Comparison of ENCODE assay signal across 8 cellular contexts in genomic region chr3:157089455-157090221, GRCh38.
DNase-seq lines count a peak whose midpoint lies in the region; ATAC-seq, FAIRE-seq and TF ChIP-seq lines count a peak whose summit lies in the region.

No MANE protein-coding gene starts in this region.

- TF ChIP-seq CTCF in coronary artery (IDR thresholded peaks at IDR 0.05) (no peak), transverse colon (IDR thresholded peaks at IDR 0.05) (no peak)

- H3K4me1 ChIP-seq in SJCRH30 (peaks cover 14% of the 10 kb centered on the region), transverse colon (peaks cover 30 to 42% (median 35%) of the 10 kb centered on the region in 4 donors)

- intact Hi-C loops in transverse colon (cut with DNase I; ENCODE audit: low total_unique reads) = loop anchor here (10.0 kb wide), 2 partner anchors 265 to 555 kb away; partner anchors contain the start of gene LEKR1

- H3K27me3 ChIP-seq in SJCRH30 (no peaks in the 10 kb centered on the region), transverse colon (no peaks in the 10 kb centered on the region)

- TF ChIP-seq EP300 in transverse colon (IDR thresholded peaks at IDR 0.05; ENCODE audit: low read depth) = peak; percentile 20

- no peaks in the 10 kb centered on the region for H3K36me3 ChIP-seq in SJCRH30
- no peaks in the 10 kb centered on the region for H3K36me3 ChIP-seq in transverse colon

- in situ Hi-C loops in transverse colon (cut with MboI; ENCODE audit: low pct_ligation_motif_present in 1 of 4, low pct_unique_long_range_greater_than_20kb in 1 of 4, low sequenced_read_pairs in 3 of 4) = loop anchor here (10.0 to 25.0 kb wide), 9 partner anchors 45 to 927 kb away; partner anchors contain the start of genes SSR3 (in 3 of the 4), TIPARP (in 3 of the 4) and LEKR1 (in 2 of the 4)

- WGBS in transverse colon (ENCODE audit: low coverage in 1 of 2), 2 donors = 6 to 14% methylated on average over 8 to 18 of the region's 18 CpGs

- H3K27ac ChIP-seq in SJCRH30 = peak overlapping the region; percentile 92
- peak overlapping the region; percentile 99 for H3K27ac ChIP-seq in coronary artery
- H3K27ac ChIP-seq in transverse colon = peak overlapping the region; percentile 96 to 100 (median 100)

- H3K9me3 ChIP-seq in SJCRH30 (replicated peaks) (no peaks in the 10 kb centered on the region), transverse colon (no peaks in the 10 kb centered on the region)

- TF ChIP-seq POLR2A in GM12892 (IDR thresholded peaks at IDR 0.05; ENCODE audit: low read depth, low read length) (0 out of 2 replicates have a peak, but pooled peaks have one; percentile 18), transverse colon (IDR thresholded peaks at IDR 0.05) (peak; percentile 74)

- DNase-seq in GM12892 (ENCODE audit: insufficient read length) (no peak), SJCRH30 (peak in 1 of 2 experiments; percentile 30), coronary artery (ENCODE audit: low spot score) (peak; percentile 75), mucosa of gallbladder (ENCODE audit: low spot score) (peak; percentile 57), transverse colon (peak; percentile 67), iPS-NIHi7 (ENCODE audit: extremely low spot score) (no peak), NCI-H1092 treated with DMSO at 0.1 percent for 48 hours (lab: John Stamatoyannopoulos, UW) (no peak)

- FAIRE-seq in GM12892 (lab: Jason Lieb, UNC) = no peak

- H3K4me3 ChIP-seq in SJCRH30 (peak overlapping the region; percentile 62), coronary artery (peak overlapping the region; percentile 84), transverse colon (peak overlapping the region in 3 of 4 donors; percentile 50 to 73 (median 60))

- ATAC-seq in HG02763 (IDR thresholded peaks at IDR 0.05; ENCODE audit: unreplicated experiment) = peak; percentile 11

Comparison
In these comparisons a context has a peak if more than half of its experiments do, and no peak if none do; other contexts are left out.
1. DNase-seq: peak in coronary artery (single experiment), mucosa of gallbladder (single experiment) and transverse colon (single experiment); none in GM12892 (single experiment), iPS-NIHi7 (single experiment) and NCI-H1092 treated with DMSO at 0.1 percent for 48 hours (single experiment).
2. Peak in every context shown above with its lines, with median percentiles within 50 percentile points of each other: H3K27ac ChIP-seq and H3K4me3 ChIP-seq.